Comparison of ENCODE assay signal across 1 cellular context in genomic region chr5:181223729-181224389, GRCh38.
TF ChIP-seq lines count a peak whose summit lies in the region.

No MANE protein-coding gene starts in this region.

TF ChIP-seq in HepG2, 621 proteins besides CTCF, POLR2A, EP300 and RAD21 (continued from another document and continues in another):
- TF ChIP-seq ARID4A (CRISPR knock-in tag; IDR thresholded peaks at IDR 0.05; ENCODE audit: borderline replicate concordance) (peak; percentile 81), MEIS1 (CRISPR knock-in tag; IDR thresholded peaks at IDR 0.05; ENCODE audit: borderline replicate concordance) (no peak), ZNF331 (CRISPR knock-in tag; IDR thresholded peaks at IDR 0.05) (no peak; the same call in 1 of the 2 replicates), ZNF619 (CRISPR knock-in tag; IDR thresholded peaks at IDR 0.05) (0 out of 2 replicates have a peak, but pooled peaks have one; percentile 7), ZEB1 (IDR thresholded peaks at IDR 0.05; ENCODE audit: insufficient replicate concordance, low read depth) (no peak), ZNF563 (CRISPR knock-in tag; IDR thresholded peaks at IDR 0.05) (no peak), HNF4A (CRISPR knock-in tag; IDR thresholded peaks at IDR 0.05) (no peak), ZSCAN5A (CRISPR knock-in tag; IDR thresholded peaks at IDR 0.05; ENCODE audit: borderline replicate concordance) (no peak), GABPA (IDR thresholded peaks at IDR 0.05; ENCODE audit: low read depth, low read length) (no peak), GABPA (CRISPR knock-in tag; IDR thresholded peaks at IDR 0.05; ENCODE audit: low read depth) (no peak), LCORL (IDR thresholded peaks at IDR 0.05) (no peak), LCORL (CRISPR knock-in tag; IDR thresholded peaks at IDR 0.05) (no peak), XBP1 (CRISPR knock-in tag; IDR thresholded peaks at IDR 0.05) (no peak), NFE2L1 (CRISPR knock-in tag; IDR thresholded peaks at IDR 0.05; ENCODE audit: borderline replicate concordance) (no peak), ZNF317 (CRISPR knock-in tag; IDR thresholded peaks at IDR 0.05) (no peak), NFIC (IDR thresholded peaks at IDR 0.05; ENCODE audit: low read length) (no peak), ZNF557 (CRISPR knock-in tag; IDR thresholded peaks at IDR 0.05) (no peak), PLRG1 (conservative IDR thresholded peaks at IDR 0.05) (no peak), SKIL (CRISPR knock-in tag; IDR thresholded peaks at IDR 0.05; ENCODE audit: borderline replicate concordance) (no peak), TCF7 (IDR thresholded peaks at IDR 0.05; ENCODE audit: low read depth) (no peak), ZMYM3 (CRISPR knock-in tag; IDR thresholded peaks at IDR 0.05) (no peak), KLF16 (CRISPR knock-in tag; IDR thresholded peaks at IDR 0.05) (no peak), SSRP1 (CRISPR knock-in tag; IDR thresholded peaks at IDR 0.05) (0 out of 2 replicates have a peak, but pooled peaks have one; percentile 36), KLF15 (CRISPR knock-in tag; IDR thresholded peaks at IDR 0.05; ENCODE audit: borderline replicate concordance) (no peak), ZSCAN20 (CRISPR knock-in tag; IDR thresholded peaks at IDR 0.05; ENCODE audit: borderline replicate concordance) (no peak), NONO (IDR thresholded peaks at IDR 0.05) (no peak), NONO (CRISPR knock-in tag; conservative IDR thresholded peaks at IDR 0.05) (peak; percentile 45; the same call in 1 of the 2 replicates), ZBTB10 (CRISPR knock-in tag; IDR thresholded peaks at IDR 0.05; ENCODE audit: borderline replicate concordance) (no peak), SRF (IDR thresholded peaks at IDR 0.05; ENCODE audit: low read depth, low read length) (no peak), ZNF562 (CRISPR knock-in tag; IDR thresholded peaks at IDR 0.05; ENCODE audit: borderline replicate concordance) (no peak), POLR2AphosphoS2 (IDR thresholded peaks at IDR 0.05; ENCODE audit: low read depth, low read length) (no peak), ZSCAN30 (CRISPR knock-in tag; IDR thresholded peaks at IDR 0.05) (no peak), ZNF773 (CRISPR knock-in tag; IDR thresholded peaks at IDR 0.05; ENCODE audit: borderline replicate concordance) (no peak), REL (CRISPR knock-in tag; conservative IDR thresholded peaks at IDR 0.05) (no peak), E2F1 (CRISPR knock-in tag; IDR thresholded peaks at IDR 0.05) (no peak), ZNF740 (CRISPR knock-in tag; IDR thresholded peaks at IDR 0.05) (peak; percentile 88), TRIM24 (CRISPR knock-in tag; IDR thresholded peaks at IDR 0.05) (no peak), ZNF713 (CRISPR knock-in tag; IDR thresholded peaks at IDR 0.05) (no peak; the same call in 1 of the 2 replicates), PHF20 (CRISPR knock-in tag; IDR thresholded peaks at IDR 0.05) (no peak), FOXO4 (CRISPR knock-in tag; conservative IDR thresholded peaks at IDR 0.05) (no peak), TEAD2 (CRISPR knock-in tag; IDR thresholded peaks at IDR 0.05) (no peak), KLF13 (CRISPR knock-in tag; IDR thresholded peaks at IDR 0.05) (no peak), ZFYVE20 (CRISPR knock-in tag; IDR thresholded peaks at IDR 0.05; ENCODE audit: borderline replicate concordance, low read depth) (no peak), ZKSCAN1 (IDR thresholded peaks at IDR 0.05; ENCODE audit: low read length) (no peak), ZFP37 (CRISPR knock-in tag; IDR thresholded peaks at IDR 0.05; ENCODE audit: borderline replicate concordance) (0 out of 2 replicates have a peak, but pooled peaks have one; percentile 3), ESRRA (CRISPR knock-in tag; IDR thresholded peaks at IDR 0.05; ENCODE audit: low read depth) (no peak), ZBTB38 (CRISPR knock-in tag; IDR thresholded peaks at IDR 0.05) (no peak; the same call in 1 of the 2 replicates), ZNF607 (CRISPR knock-in tag; IDR thresholded peaks at IDR 0.05; ENCODE audit: borderline replicate concordance) (no peak), TCF7L2 (IDR thresholded peaks at IDR 0.05; ENCODE audit: low read depth, low read length) (no peak), ZC3H4 (CRISPR knock-in tag; IDR thresholded peaks at IDR 0.05; ENCODE audit: borderline replicate concordance) (peak; percentile 24; the same call in 1 of the 2 replicates), ZNF891 (CRISPR knock-in tag; IDR thresholded peaks at IDR 0.05) (no peak; the same call in 1 of the 2 replicates)
